Comparison of ENCODE assay signal across 18 cellular contexts in the genomic region with DNA sequence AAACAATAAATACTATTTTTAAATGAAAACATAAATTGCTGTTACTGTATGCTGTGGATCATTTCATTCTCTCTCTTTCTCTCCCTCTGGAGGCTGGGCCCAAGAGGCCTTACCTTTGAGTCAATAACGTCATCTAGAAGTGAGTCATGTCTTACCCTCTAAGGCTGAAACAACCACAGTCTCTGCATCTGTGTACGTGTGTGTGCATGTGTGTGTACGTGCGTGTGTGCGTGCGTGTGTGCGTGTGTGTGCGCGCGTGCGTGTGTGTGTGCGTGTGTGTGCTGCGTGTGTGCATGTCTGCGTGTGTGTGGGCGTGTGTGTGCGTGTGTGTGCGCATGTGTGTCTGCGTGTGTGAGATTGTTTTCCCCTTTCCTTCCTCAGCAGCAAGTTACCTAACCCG. TPM values are rescaled to one million over a fixed set of nuclear protein-coding genes. Genes with fewer than 3 reads are reported as not detected.
DNase-seq lines count a peak whose midpoint lies in the region; ATAC-seq, FAIRE-seq and TF ChIP-seq lines count a peak whose summit lies in the region.
"Had no signal": no experiment of that assay in that cellular context is flagged by ENCODE, and none has a peak within 500 bp of the region (broad histone marks: within the 10 kb centered on the region; RNA-seq: fewer than 3 reads in every experiment).

No MANE protein-coding gene starts in this region.

- no peak overlapping the region for H3K27ac ChIP-seq in colonic mucosa
- H3K27ac ChIP-seq: pancreas had no signal

- no peak overlapping the region for H3K4me3 Mint-ChIP-seq in activated naive CD8-positive, alpha-beta T cell treated with anti-CD3 and anti-CD28 coated beads, Interleukin-2, amount 50 U/mL, for 24 hours
- H3K4me3 Mint-ChIP-seq in activated naive CD8-positive, alpha-beta T cell treated with anti-CD3 and anti-CD28 coated beads for 36 hours: no peak overlapping the region
- H3K4me3 Mint-ChIP-seq in activated naive CD4-positive, alpha-beta T cell treated with anti-CD3 and anti-CD28 coated beads, Interleukin-2, amount 10 ng/mL, durations not matched to agents 7 days and 5 days: no peak overlapping the region
- H3K4me3 Mint-ChIP-seq: activated naive CD4-positive, alpha-beta T cell treated with anti-CD3 and anti-CD28 coated beads for 36 hours; T-helper 1 cell treated with Interleukin-12 subunit alpha and Interleukin-12 subunit beta and Interleukin-4 antibody, amounts not matched to agents 30 μg/mL and 1 μg/mL, for 36 hours had no signal

- no peak overlapping the region for H3K27ac Mint-ChIP-seq in activated naive CD8-positive, alpha-beta T cell treated with anti-CD3 and anti-CD28 coated beads, Interleukin-2, amount 50 U/mL, for 24 hours
- H3K27ac Mint-ChIP-seq in activated naive CD8-positive, alpha-beta T cell treated with anti-CD3 and anti-CD28 coated beads for 36 hours: no peak overlapping the region
- H3K27ac Mint-ChIP-seq in activated naive CD4-positive, alpha-beta T cell treated with anti-CD3 and anti-CD28 coated beads, Interleukin-2, amount 10 ng/mL, durations not matched to agents 7 days and 5 days: no peak overlapping the region
- H3K27ac Mint-ChIP-seq: activated naive CD4-positive, alpha-beta T cell treated with anti-CD3 and anti-CD28 coated beads for 36 hours; T-helper 1 cell treated with Interleukin-12 subunit alpha and Interleukin-12 subunit beta and Interleukin-4 antibody, amounts not matched to agents 30 μg/mL and 1 μg/mL, for 36 hours had no signal

- no peaks in the 10 kb centered on the region for H3K27me3 ChIP-seq in colonic mucosa
- H3K27me3 ChIP-seq: pancreas had no signal

- no peaks in the 10 kb centered on the region for H3K9me3 ChIP-seq in colonic mucosa
- H3K9me3 ChIP-seq: pancreas had no signal

- FAIRE-seq in RCC 7860 (lab: Jason Lieb, UNC): peak; percentile 75
- no peak for FAIRE-seq in urothelium cell line (lab: Jason Lieb, UNC)
- FAIRE-seq: pancreas had no signal

- CTCF ChIA-PET in activated naive CD4-positive, alpha-beta T cell treated with anti-CD3 and anti-CD28 coated beads, Interleukin-2, amount 10 ng/mL, durations not matched to agents 7 days and 5 days (lab: Charles Lee): interaction anchor here (0.6 kb wide), 1 partner anchor 8 kb away, joined by 3 read pairs; no protein-coding TSS in a partner anchor

- no peak for TF ChIP-seq CTCF in fibroblast of mammary gland (conservative IDR thresholded peaks at IDR 0.05; ENCODE audit: control insufficient read depth, insufficient read depth, low read depth, low read length)
- no peak for TF ChIP-seq CTCF in colonic mucosa (IDR thresholded peaks at IDR 0.05)

- H3K4me1 ChIP-seq in colonic mucosa: no peaks in the 10 kb centered on the region
- H3K4me1 ChIP-seq: pancreas had no signal

- DNase-seq in activated naive CD8-positive, alpha-beta T cell treated with anti-CD3 and anti-CD28 coated beads, Interleukin-2, amount 50 U/mL, for 24 hours: no peak
- DNase-seq in activated naive CD8-positive, alpha-beta T cell treated with anti-CD3 and anti-CD28 coated beads for 36 hours: no peak
- DNase-seq in RCC 7860 (ENCODE audit: low spot score) (peak; percentile 63), fibroblast of mammary gland (ENCODE audit: low read depth) (peak; percentile 92), urothelium cell line (ENCODE audit: low spot score) (peak; percentile 39), medulla oblongata (ENCODE audit: extremely low spot score) (no peak), colonic mucosa (no peak)
- no peak for DNase-seq in activated naive CD4-positive, alpha-beta T cell treated with anti-CD3 and anti-CD28 coated beads, Interleukin-2, amount 10 ng/mL, durations not matched to agents 7 days and 5 days
- DNase-seq: activated CD8-positive, alpha-beta memory T cell treated with anti-CD3 and anti-CD28 coated beads for 24 hours; activated naive CD4-positive, alpha-beta T cell treated with anti-CD3 and anti-CD28 coated beads for 36 hours; DND-41; NCI-H1092; OCI-M1; pancreas; stimulated activated CD8-positive, alpha-beta memory T cell treated with anti-CD3 and anti-CD28 coated beads, Interleukin-4, amount 100 ng/mL, for 48 hours had no signal

- no peaks in the 10 kb centered on the region for H3K36me3 ChIP-seq in colonic mucosa
- H3K36me3 ChIP-seq: pancreas had no signal

- H3K4me3 ChIP-seq in fibroblast of mammary gland (ENCODE audit: control insufficient read depth, low read depth, low read length) (no peak overlapping the region), colonic mucosa (no peak overlapping the region)
- H3K4me3 ChIP-seq: pancreas had no signal

- no peaks in the 10 kb centered on the region for H3K36me3 Mint-ChIP-seq in activated naive CD8-positive, alpha-beta T cell treated with anti-CD3 and anti-CD28 coated beads, Interleukin-2, amount 50 U/mL, for 24 hours (ENCODE audit: low read depth)
- no peaks in the 10 kb centered on the region for H3K36me3 Mint-ChIP-seq in activated naive CD8-positive, alpha-beta T cell treated with anti-CD3 and anti-CD28 coated beads for 36 hours
- H3K36me3 Mint-ChIP-seq in activated naive CD4-positive, alpha-beta T cell treated with anti-CD3 and anti-CD28 coated beads, Interleukin-2, amount 10 ng/mL, durations not matched to agents 7 days and 5 days: no peaks in the 10 kb centered on the region

- ATAC-seq in activated naive CD8-positive, alpha-beta T cell treated with anti-CD3 and anti-CD28 coated beads, Interleukin-2, amount 50 U/mL, for 24 hours: peak; percentile 43
- ATAC-seq: pancreas had no signal

- no peaks in the 10 kb centered on the region for H3K27me3 Mint-ChIP-seq in activated naive CD8-positive, alpha-beta T cell treated with anti-CD3 and anti-CD28 coated beads, Interleukin-2, amount 50 U/mL, for 24 hours
- no peaks in the 10 kb centered on the region for H3K27me3 Mint-ChIP-seq in activated naive CD8-positive, alpha-beta T cell treated with anti-CD3 and anti-CD28 coated beads for 36 hours
- peaks cover 3% of the 10 kb centered on the region for H3K27me3 Mint-ChIP-seq in activated naive CD4-positive, alpha-beta T cell treated with anti-CD3 and anti-CD28 coated beads, Interleukin-2, amount 10 ng/mL, durations not matched to agents 7 days and 5 days

- no peak overlapping the region for H3K9ac ChIP-seq in colonic mucosa (ENCODE audit: low read depth in 2 of 2, low read length in 2 of 2)

- H3K4me1 Mint-ChIP-seq in activated naive CD8-positive, alpha-beta T cell treated with anti-CD3 and anti-CD28 coated beads, Interleukin-2, amount 50 U/mL, for 24 hours: no peaks in the 10 kb centered on the region
- no peaks in the 10 kb centered on the region for H3K4me1 Mint-ChIP-seq in activated naive CD8-positive, alpha-beta T cell treated with anti-CD3 and anti-CD28 coated beads for 36 hours
- H3K4me1 Mint-ChIP-seq in activated naive CD4-positive, alpha-beta T cell treated with anti-CD3 and anti-CD28 coated beads, Interleukin-2, amount 10 ng/mL, durations not matched to agents 7 days and 5 days: no peaks in the 10 kb centered on the region

- intact Hi-C loops in colonic mucosa (cut with DNase I): no loop called here

- H3K9me3 Mint-ChIP-seq in activated naive CD8-positive, alpha-beta T cell treated with anti-CD3 and anti-CD28 coated beads, Interleukin-2, amount 50 U/mL, for 24 hours: no peaks in the 10 kb centered on the region
- H3K9me3 Mint-ChIP-seq in activated naive CD8-positive, alpha-beta T cell treated with anti-CD3 and anti-CD28 coated beads for 36 hours: no peaks in the 10 kb centered on the region
- H3K9me3 Mint-ChIP-seq in activated naive CD4-positive, alpha-beta T cell treated with anti-CD3 and anti-CD28 coated beads, Interleukin-2, amount 10 ng/mL, durations not matched to agents 7 days and 5 days: no peaks in the 10 kb centered on the region
- H3K9me3 Mint-ChIP-seq: activated naive CD4-positive, alpha-beta T cell treated with anti-CD3 and anti-CD28 coated beads for 36 hours; T-helper 1 cell treated with Interleukin-12 subunit alpha and Interleukin-12 subunit beta and Interleukin-4 antibody, amounts not matched to agents 30 μg/mL and 1 μg/mL, for 36 hours had no signal

RNA-seq across cellular contexts. Expression of a gene that starts 13.6 kb away (rescaled TPM):
- not detected for total RNA-seq in activated naive CD8-positive, alpha-beta T cell treated with anti-CD3 and anti-CD28 coated beads for 36 hours
- total RNA-seq in colonic mucosa: under 1 TPM in 1 of 2 donors, not detected in 1; 0.42 TPM
- total RNA-seq: activated naive CD4-positive, alpha-beta T cell treated with anti-CD3 and anti-CD28 coated beads for 36 hours; cerebellum; pancreas; ureter had no signal

RNA-seq across cellular contexts. Expression of a gene that starts 34.9 kb away (rescaled TPM):
- total RNA-seq in activated naive CD8-positive, alpha-beta T cell treated with anti-CD3 and anti-CD28 coated beads for 36 hours: 10 to 100 TPM; 17.2 to 18.2 TPM
- 10 to 100 TPM in 1 of 2 donors, 1 to 10 TPM in 1; 4.0 to 10.1 TPM for total RNA-seq in colonic mucosa

RNA-seq across cellular contexts. Expression of a gene that starts 47.4 kb away (rescaled TPM):
- total RNA-seq in activated naive CD8-positive, alpha-beta T cell treated with anti-CD3 and anti-CD28 coated beads for 36 hours: 10 to 100 TPM; 55.3 to 56.4 TPM
- total RNA-seq in colonic mucosa: 10 to 100 TPM; 14.5 to 16.4 TPM

Comparison
In these comparisons a context has a peak if more than half of its experiments do, and no peak if none do; other contexts are left out.
1. DNase-seq: peak in RCC 7860 (single experiment), fibroblast of mammary gland (single experiment) and urothelium cell line (single experiment); none in activated naive CD8-positive, alpha-beta T cell treated with anti-CD3 and anti-CD28 coated beads, Interleukin-2, amount 50 U/mL, for 24 hours (single experiment), activated naive CD8-positive, alpha-beta T cell treated with anti-CD3 and anti-CD28 coated beads for 36 hours (single experiment), activated naive CD4-positive, alpha-beta T cell treated with anti-CD3 and anti-CD28 coated beads, Interleukin-2, amount 10 ng/mL, durations not matched to agents 7 days and 5 days (single experiment), medulla oblongata (single experiment) and colonic mucosa (single experiment).